Comparison of ENCODE assay signal across 8 cellular contexts in the genomic region with DNA sequence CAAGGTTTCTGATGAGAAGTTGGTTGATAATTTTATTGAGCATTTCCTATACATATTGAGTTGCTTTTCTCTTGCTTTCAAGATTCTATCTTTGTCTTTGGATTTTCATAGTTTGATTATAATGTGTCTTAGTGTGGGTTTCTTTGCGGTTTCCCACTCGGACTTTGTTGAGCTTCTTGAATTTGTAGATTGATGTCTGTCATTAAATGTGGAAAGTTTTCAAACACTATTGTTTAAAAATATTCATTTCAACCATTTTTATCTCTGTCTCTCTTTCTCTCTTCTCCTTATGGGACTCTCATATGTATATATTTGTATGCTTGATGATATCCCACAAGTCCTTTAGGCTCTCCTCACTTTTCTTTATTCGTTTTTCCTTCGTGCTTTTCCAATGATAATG. TPM values are rescaled to one million over a fixed set of nuclear protein-coding genes. Genes with fewer than 3 reads are reported as not detected.
"Had no signal": no experiment of that assay in that cellular context is flagged by ENCODE, and none has a peak within 500 bp of the region (broad histone marks: within the 10 kb centered on the region; RNA-seq: fewer than 3 reads in every experiment).

No MANE protein-coding gene starts in this region.

- H3K4me3 Mint-ChIP-seq: H9, HFFc6 had no signal

- H3K4me3 ChIP-seq: GM23248, HAP-1 had no signal

- H3K27ac Mint-ChIP-seq: H9, HFFc6 had no signal

- H2AFZ ChIP-seq: GM23248 had no signal

- H3K4me1 Mint-ChIP-seq: H9 had no signal

- H3K27ac ChIP-seq: GM23248 had no signal

- DNase-seq: GM23248, GOT3, H7, H9, HCEC 1CT, HFFc6 had no signal

- H3K36me3 ChIP-seq: HAP-1 had no signal

- ATAC-seq: HCT116 had no signal

- H3K4me1 ChIP-seq: HAP-1 had no signal

- H3K9ac ChIP-seq: GM23248 had no signal

RNA-seq across cellular contexts. Expression of a gene that starts 18.5 kb away (rescaled TPM):
- total RNA-seq: GM23248, H7 had no signal
- polyA plus RNA-seq: GM23248 had no signal

RNA-seq across cellular contexts. Expression of a gene that starts 27.2 kb away (rescaled TPM):
- total RNA-seq: GM23248, H7 had no signal

RNA-seq across cellular contexts. Expression of a gene that starts 33.4 kb away (rescaled TPM):
- total RNA-seq: GM23248, H7, H9 had no signal

RNA-seq across cellular contexts. Expression of a gene that starts 39.4 kb away (rescaled TPM):
- total RNA-seq: GM23248 had no signal
- polyA plus RNA-seq: GM23248 had no signal

RNA-seq across cellular contexts. Expression of a gene that starts 54.0 kb away (rescaled TPM):
- total RNA-seq: GM23248, HFFc6 had no signal
- polyA plus RNA-seq: GM23248 had no signal
